7 cellular contexts compared by ENCODE assay signal in genomic region chr17:52597452-52598215, GRCh38.
A peak's percentile ranks its signal among the peaks of the same experiment; 100 is the strongest.
DNase-seq lines count a peak whose midpoint lies in the region; ATAC-seq, FAIRE-seq and TF ChIP-seq lines count a peak whose summit lies in the region.
"Not testable (repeated sequence)": the region's sequence is repeated elsewhere in the genome, so short reads cannot be mapped to it uniquely, and the experiment has no call there.

No MANE protein-coding gene starts in this region.

- not testable (repeated sequence) for H3K4me3 ChIP-seq in heart left ventricle; HepG2 (replicated peaks in 1 of 3; ENCODE audit: insufficient read depth in 1 of 3, low read depth in 2 of 3, low read length in 3 of 3); small intestine (ENCODE audit: low read depth in 1 of 2, low read length in 2 of 2)

- TF ChIP-seq CTCF in heart left ventricle (IDR thresholded peaks at IDR 0.05) (peak in 10 of 12 donors; percentile 9 to 37 (median 24)), HepG2 (CRISPR knock-in tag; IDR thresholded peaks at IDR 0.05) (peak; percentile 13; the same call in 1 of the 2 replicates)

- not testable (repeated sequence) for TF ChIP-seq EP300 in HepG2 (IDR thresholded peaks at IDR 0.05; ENCODE audit: low read depth in 2 of 2, low read length in 2 of 2); HepG2 (CRISPR knock-in tag; IDR thresholded peaks at IDR 0.05; ENCODE audit: borderline replicate concordance)

- FAIRE-seq in H54 (lab: Jason Lieb, UNC) = peak; percentile 20
- FAIRE-seq in HepG2 (lab: Jason Lieb, UNC); small intestine (lab: Jason Lieb, UNC): not testable (repeated sequence)

- not testable (repeated sequence) for H3K27me3 ChIP-seq in heart left ventricle; HepG2 (ENCODE audit: control insufficient read depth in 1 of 2, insufficient read depth in 2 of 2, low read length in 2 of 2); small intestine (ENCODE audit: control insufficient read depth in 2 of 2, insufficient read depth in 2 of 2, low read length in 2 of 2)

- not testable (repeated sequence) for H3K9me3 ChIP-seq in heart left ventricle; small intestine (ENCODE audit: control insufficient read depth, low read depth)
- peaks cover 92% of the 10 kb centered on the region for H3K9me3 ChIP-seq in HepG2 (ENCODE audit: low read length)

- in situ Hi-C loops in HepG2 (cut with HindIII; ENCODE audit: extremely low pct_ligation_motif_present, low pct_unique_long_range_greater_than_20kb) = not testable (repeated sequence)

- not testable (repeated sequence) for H3K36me3 ChIP-seq in heart left ventricle; HepG2 (replicated peaks in 1 of 2; ENCODE audit: control insufficient read depth in 1 of 2, insufficient read depth in 2 of 2, low read length in 2 of 2); small intestine (ENCODE audit: control insufficient read depth in 2 of 2, insufficient read depth in 2 of 2, low read length in 2 of 2)

- intact Hi-C loops in heart left ventricle (cut with DNase I) = loop anchor here in 2 of 10 donors (5.0 kb wide), 2 partner anchors 50 to 555 kb away; no protein-coding TSS in a partner anchor
- intact Hi-C loops in HepG2 (cut with micrococcal nuclease; ENCODE audit: unreplicated experiment) = not testable (repeated sequence)

- CTCF ChIA-PET in HepG2 (lab: Yijun Ruan, JAX; ENCODE audit: low intra/inter-chr PET ratio, low total read pairs) = not testable (repeated sequence)

- not testable (repeated sequence) for H3K27ac ChIP-seq in caudate nucleus (ENCODE audit: low read depth, low read length); heart left ventricle; HepG2 (ENCODE audit: extremely low read length, insufficient read depth, low read length); small intestine (ENCODE audit: low read depth in 1 of 2, low read length in 1 of 2)

- not testable (repeated sequence) for BruUV-seq in HepG2 (replicated peaks; lab: Mats Ljungman, UMichigan)

- H3K79me2 ChIP-seq in HepG2 (ENCODE audit: insufficient read depth, low read length) = not testable (repeated sequence)

- H2AFZ ChIP-seq in HepG2 (ENCODE audit: low read length) = not testable (repeated sequence)

- peak; percentile 10 for DNase-seq in H54 (ENCODE audit: insufficient read length, low spot score)
- peak; percentile 88 for DNase-seq in NCI-H510A treated with DMSO at 0.1 percent for 48 hours (lab: John Stamatoyannopoulos, UW)
- peak; percentile 24 to 41 for DNase-seq in SHP77 (lab: John Stamatoyannopoulos, UW)
- peak in 42 of 61 donors; percentile 2 to 84 (median 30) for DNase-seq in caudate nucleus (lab: John Stamatoyannopoulos, UW)
- not testable (repeated sequence) for DNase-seq in heart left ventricle; HepG2 (ENCODE audit: low spot score)
- DNase-seq in small intestine = peak; percentile 65

- not testable (repeated sequence) for TF ChIP-seq POLR2A in H54 (IDR thresholded peaks at IDR 0.05; ENCODE audit: low read depth, low read length); heart left ventricle (IDR thresholded peaks at IDR 0.05); HepG2 (IDR thresholded peaks at IDR 0.05; ENCODE audit: insufficient read depth in 1 of 2, low read depth in 2 of 2, low read length in 2 of 2)

- POLR2A ChIA-PET in HepG2 (lab: Yijun Ruan, JAX) = not testable (repeated sequence)

- ATAC-seq in heart left ventricle, HepG2: not testable (repeated sequence)

- H3K4me2 ChIP-seq in HepG2 (ENCODE audit: low read depth, low read length) = not testable (repeated sequence)

- not testable (repeated sequence) for TF ChIP-seq RAD21 in HepG2 (CRISPR knock-in tag; IDR thresholded peaks at IDR 0.05)

- WGBS in heart left ventricle, 4 donors = 75 to 78% (median 76%) methylated on average over 11 of the region's 11 CpGs
- 51% methylated on average over 11 of the region's 11 CpGs for WGBS in HepG2 (ENCODE audit: low lambda C conversion rate)
- WGBS in small intestine, 3 donors = 24 to 61% (median 38%) methylated on average over 11 of the region's 11 CpGs

- not testable (repeated sequence) for H3K9ac ChIP-seq in HepG2 (ENCODE audit: insufficient read depth, low read depth, low read length)

- not testable (repeated sequence) for H3K4me1 ChIP-seq in heart left ventricle; HepG2 (ENCODE audit: insufficient read depth, low read length); small intestine (ENCODE audit: control insufficient read depth in 2 of 2, insufficient read depth in 1 of 2, low read depth in 1 of 2, low read length in 1 of 2)

- not testable (repeated sequence) for H4K20me1 ChIP-seq in HepG2 (ENCODE audit: insufficient read depth, low read length)

TF ChIP-seq in HepG2, 621 proteins besides CTCF, POLR2A, EP300 and RAD21:
- TF ChIP-seq STAG1 (CRISPR knock-in tag; IDR thresholded peaks at IDR 0.05) = peak; percentile 19; the same call in 1 of the 2 replicates
